In the genomic region with DNA sequence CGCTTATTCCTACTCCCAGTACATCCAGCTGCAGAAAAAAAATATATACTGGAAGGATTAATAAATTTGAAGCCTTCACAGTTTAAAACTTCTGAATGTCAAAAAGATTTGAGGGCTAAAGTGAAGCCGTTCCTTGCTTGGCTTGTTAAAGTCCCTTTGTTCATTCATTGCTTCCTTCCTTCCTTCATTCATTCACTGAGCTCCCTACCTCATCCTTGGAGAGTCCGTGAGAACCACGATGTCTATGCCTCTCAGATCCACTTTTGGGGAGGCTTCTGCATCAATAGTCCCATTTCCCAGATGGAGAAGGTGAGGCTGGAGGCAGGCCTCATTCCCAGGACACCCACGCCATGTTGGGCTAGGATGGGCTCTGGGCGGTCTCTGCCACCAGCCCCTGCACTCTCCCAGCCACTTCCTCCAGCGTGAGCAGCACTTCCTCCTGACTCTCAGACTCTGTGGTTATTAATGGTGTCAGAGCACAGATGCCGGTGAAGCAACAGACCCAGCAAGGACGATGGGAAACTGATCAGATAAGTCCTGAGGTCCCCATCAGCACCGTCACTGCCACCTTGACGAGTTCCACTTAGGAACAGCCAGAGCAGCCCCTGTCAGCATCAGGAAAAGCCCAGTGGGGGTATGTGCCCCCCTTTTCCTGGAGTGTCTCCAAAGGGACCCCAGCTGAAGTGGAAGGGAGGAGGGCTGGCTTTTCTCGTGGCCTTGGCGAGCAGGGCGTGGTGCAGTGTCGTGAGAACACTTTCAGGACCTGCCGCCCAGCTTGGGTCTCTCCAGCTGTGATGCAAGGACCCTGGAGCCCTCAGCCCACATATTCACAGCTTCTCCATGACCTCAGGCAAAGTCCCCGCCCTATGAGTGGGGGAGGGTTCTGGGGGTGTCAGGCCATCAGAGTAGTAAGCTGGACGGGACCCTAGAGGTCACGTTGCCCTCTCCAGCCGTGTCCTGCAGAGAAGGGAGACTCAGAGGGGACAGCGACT, we compare ENCODE assay signal across 9 cellular contexts. TPM values are rescaled to one million over a fixed set of nuclear protein-coding genes. Genes with fewer than 3 reads are reported as not detected.
DNase-seq lines count a peak whose midpoint lies in the region; ATAC-seq and TF ChIP-seq lines count a peak whose summit lies in the region.
"Had no signal": no experiment of that assay in that cellular context is flagged by ENCODE, and none has a peak within 500 bp of the region (broad histone marks: within the 10 kb centered on the region; RNA-seq: fewer than 3 reads in every experiment).

No MANE protein-coding gene starts in this region.

- H3K36me3 ChIP-seq in esophagus squamous epithelium (no peaks in the 10 kb centered on the region), transverse colon (no peaks in the 10 kb centered on the region)

- H3K27me3 ChIP-seq in esophagus squamous epithelium, result peaks cover 0 to 14% (median 0%) of the 10 kb centered on the region in 4 donors
- H3K27me3 ChIP-seq in transverse colon, result no peaks in the 10 kb centered on the region

- H3K4me3 ChIP-seq in GM12864 (ENCODE audit: low read depth, low read length) (peak overlapping the region; percentile 57), esophagus squamous epithelium (peak overlapping the region in 2 of 4 donors; percentile 15 to 29), transverse colon (peak overlapping the region in 1 of 4 donors; percentile 24)

- H3K27ac ChIP-seq in esophagus squamous epithelium, result peak overlapping the region; percentile 20 to 88 (median 68)
- H3K27ac ChIP-seq in transverse colon, result peak overlapping the region; percentile 70 to 87 (median 73)

- TF ChIP-seq POLR2A in esophagus squamous epithelium (IDR thresholded peaks at IDR 0.05) (peak in 1 of 4 donors; percentile 9), transverse colon (IDR thresholded peaks at IDR 0.05) (peak; percentile 23)

- ATAC-seq in GM21619 (IDR thresholded peaks at IDR 0.05; ENCODE audit: unreplicated experiment) (peak; percentile 27), esophagus mucosa (no peak)

- intact Hi-C loops in esophagus squamous epithelium (cut with DNase I) (no loop called here), transverse colon (cut with DNase I; ENCODE audit: low total_unique reads) (no loop called here)

- H3K4me1 ChIP-seq in esophagus squamous epithelium (peaks cover 12 to 80% (median 41%) of the 10 kb centered on the region in 3 donors), transverse colon (peaks cover 4 to 52% (median 34%) of the 10 kb centered on the region in 4 donors)

- H3K9me3 ChIP-seq in esophagus squamous epithelium (no peaks in the 10 kb centered on the region), transverse colon (no peaks in the 10 kb centered on the region)

- 61 to 63% methylated on average over 12 to 15 of the region's 21 CpGs for WGBS in esophagus squamous epithelium, 2 donors
- whole genome bisulfite sequencing in transverse colon (ENCODE audit: low coverage in 1 of 2), 2 donors, result 55 to 74% methylated on average over 3 to 21 of the region's 21 CpGs

- DNase-seq in GM12864 (ENCODE audit: low read depth) (no peak), SIG-M5 treated with dmso at 0.1 percent for 504 hours (lab: John Stamatoyannopoulos, UW; ENCODE audit: unreplicated experiment) (peak; percentile 93), esophagus squamous epithelium (lab: John Stamatoyannopoulos, UW) (peak; percentile 26), transverse colon (peak; percentile 54), globus pallidus (ENCODE audit: low spot score) (no peak), LoVo (ENCODE audit: low spot score) (no peak)

- TF ChIP-seq CTCF in GM12864 (IDR thresholded peaks at IDR 0.05; ENCODE audit: low read depth, low read length, missing control alignments) (no peak), esophagus squamous epithelium (IDR thresholded peaks at IDR 0.05) (no peak), transverse colon (IDR thresholded peaks at IDR 0.05) (no peak)

- TF ChIP-seq EP300 in transverse colon (IDR thresholded peaks at IDR 0.05; ENCODE audit: low read depth), result no peak

- in situ Hi-C loops in transverse colon (cut with MboI; ENCODE audit: low pct_ligation_motif_present in 1 of 4, low pct_unique_long_range_greater_than_20kb in 1 of 4, low sequenced_read_pairs in 3 of 4), result no loop called here

RNA-seq across cellular contexts. Expression of a gene that starts 21.2 kb away (rescaled TPM):
- total RNA-seq in esophagus squamous epithelium (1 to 10 TPM in 3 of 4 donors, under 1 TPM in 1; 0.83 to 8.8 (median 3.7) TPM), transverse colon (10 to 100 TPM; 22.1 to 35.8 (median 27.9) TPM), esophagus mucosa (1.00 TPM)
- total RNA-seq: dermis microvascular lymphatic vessel endothelial cell had no signal

RNA-seq across cellular contexts. Expression of a gene that starts 28.1 kb away (rescaled TPM):
- total RNA-seq in esophagus squamous epithelium (not detected), transverse colon (not detected), esophagus mucosa (not detected)
- total RNA-seq: dermis microvascular lymphatic vessel endothelial cell had no signal

RNA-seq across cellular contexts. Expression of a gene that starts 41.9 kb away (rescaled TPM):
- total RNA-seq in esophagus squamous epithelium (not detected), transverse colon (not detected), esophagus mucosa (not detected)
- total RNA-seq: dermis microvascular lymphatic vessel endothelial cell had no signal

Comparison
In these comparisons a context has a peak if more than half of its experiments do, and no peak if none do; other contexts are left out.
1. DNase-seq: peak in SIG-M5 treated with dmso at 0.1 percent for 504 hours (single experiment), esophagus squamous epithelium (single experiment) and transverse colon (single experiment); none in GM12864 (single experiment), globus pallidus (single experiment) and LoVo (single experiment).